ENCODE assay signal across 19 cellular contexts in genomic region chr17:50144346-50144745, GRCh38. TPM values are rescaled to one million over a fixed set of nuclear protein-coding genes. Genes with fewer than 3 reads are reported as not detected.
DNase-seq lines count a peak whose midpoint lies in the region; ATAC-seq and TF ChIP-seq lines count a peak whose summit lies in the region.
"Had no signal": no experiment of that assay in that cellular context is flagged by ENCODE, and none has a peak within 500 bp of the region (broad histone marks: within the 10 kb centered on the region; RNA-seq: fewer than 3 reads in every experiment).

No MANE protein-coding gene starts in this region.

- H3K27ac Mint-ChIP-seq in MCF 10A (ENCODE audit: low read depth, unreplicated experiment) (peak overlapping the region; percentile 31), T-helper 17 cell (peak overlapping the region; percentile 91)
- H3K27ac Mint-ChIP-seq in dendritic cell treated with granulocyte-macrophage colony-stimulating factor and Interleukin-4, amounts not matched to agents 40 ng/mL and 50 ng/mL, for 4 days = peak overlapping the region; percentile 55

- H3K4me1 Mint-ChIP-seq in MCF 10A (ENCODE audit: insufficient read depth, unreplicated experiment) (peaks cover 38% of the 10 kb centered on the region), T-helper 17 cell (peaks cover 80% of the 10 kb centered on the region)
- H3K4me1 Mint-ChIP-seq in dendritic cell treated with granulocyte-macrophage colony-stimulating factor and Interleukin-4, amounts not matched to agents 40 ng/mL and 50 ng/mL, for 4 days (ENCODE audit: low read depth) = peaks cover 83% of the 10 kb centered on the region

- peaks cover 43% of the 10 kb centered on the region for H3K36me3 Mint-ChIP-seq in MCF 10A (ENCODE audit: insufficient read depth, unreplicated experiment)
- H3K36me3 Mint-ChIP-seq in T-helper 17 cell (ENCODE audit: low read depth) = peaks cover 21% of the 10 kb centered on the region
- peaks cover 100% of the 10 kb centered on the region for H3K36me3 Mint-ChIP-seq in dendritic cell treated with granulocyte-macrophage colony-stimulating factor and Interleukin-4, amounts not matched to agents 40 ng/mL and 50 ng/mL, for 4 days (ENCODE audit: low read depth)

- H3K9ac ChIP-seq in mammary epithelial cell (ENCODE audit: insufficient read depth, low read length) (no peak overlapping the region), subcutaneous abdominal adipose tissue (ENCODE audit: low read length in 5 of 5) (no peak overlapping the region)
- H3K9ac ChIP-seq: parathyroid adenoma had no signal

- H4K20me1 ChIP-seq in mammary epithelial cell (ENCODE audit: insufficient read depth, low read length) = no peaks in the 10 kb centered on the region

- H2AFZ ChIP-seq in mammary epithelial cell (ENCODE audit: low read depth, low read length) = no peak overlapping the region
- H2AFZ ChIP-seq: parathyroid adenoma had no signal

- dilution Hi-C loops in mammary epithelial cell (cut with HindIII; ENCODE audit: low sequenced_read_pairs) = no loop called here

- DNase-seq in MCF 10A (ENCODE audit: unreplicated experiment) (no peak), mammary epithelial cell (no peak), T-helper 17 cell (no peak), NCI-H1930 (lab: John Stamatoyannopoulos, UW) (no peak), EL (no peak)
- DNase-seq: activated CD4-positive, alpha-beta T cell treated with anti-CD3 and anti-CD28 coated beads, Interleukin-2, amount 50 U/mL, for 1 hour; activated gamma-delta T cell treated with Interleukin-2 at 50 U/mL for 16 hours; islet precursor cell; Kasumi-1; NCI-H187; NCI-H524 had no signal

- no peak overlapping the region for H3K4me3 Mint-ChIP-seq in MCF 10A (ENCODE audit: unreplicated experiment)
- H3K4me3 Mint-ChIP-seq in T-helper 17 cell = peak overlapping the region; percentile 67
- no peak overlapping the region for H3K4me3 Mint-ChIP-seq in dendritic cell treated with granulocyte-macrophage colony-stimulating factor and Interleukin-4, amounts not matched to agents 40 ng/mL and 50 ng/mL, for 4 days

- POLR2A ChIA-PET in MCF 10A (lab: Yijun Ruan, JAX) = no interaction called here

- in situ Hi-C loops in mammary epithelial cell (cut with MboI; ENCODE audit: low sequenced_read_pairs in 2 of 2) = no loop called here

- no peak for TF ChIP-seq CTCF in MCF 10A (IDR thresholded peaks at IDR 0.05; ENCODE audit: unreplicated experiment)
- no peak for TF ChIP-seq CTCF in mammary epithelial cell (conservative IDR thresholded peaks at IDR 0.05 in 1 of 2, IDR thresholded peaks at IDR 0.05 in 1 of 2; ENCODE audit: extremely low read depth in 1 of 2, insufficient read depth in 1 of 2, low read depth in 1 of 2, low read length in 2 of 2)

- H3K36me3 ChIP-seq in mammary epithelial cell (ENCODE audit: insufficient read depth, low read length) (peaks cover 26% of the 10 kb centered on the region), subcutaneous abdominal adipose tissue (ENCODE audit: control insufficient read depth in 5 of 5, insufficient read depth in 5 of 5, low read length in 5 of 5) (peaks cover 0 to 63% (median 55%) of the 10 kb centered on the region in 5 donors)

- no peaks in the 10 kb centered on the region for H3K9me3 Mint-ChIP-seq in MCF 10A (ENCODE audit: unreplicated experiment)
- peaks cover 7% of the 10 kb centered on the region for H3K9me3 Mint-ChIP-seq in dendritic cell treated with granulocyte-macrophage colony-stimulating factor and Interleukin-4, amounts not matched to agents 40 ng/mL and 50 ng/mL, for 4 days

- peaks cover 42% of the 10 kb centered on the region for H3K79me2 ChIP-seq in mammary epithelial cell (ENCODE audit: insufficient read depth, low read length)

- intact Hi-C loops in MCF 10A (cut with micrococcal nuclease) (no loop called here), mammary epithelial cell (cut with micrococcal nuclease) (no loop called here)
- intact Hi-C loops in dendritic cell treated with granulocyte-macrophage colony-stimulating factor and Interleukin-4, amounts not matched to agents 40 ng/mL and 50 ng/mL, for 4 days (cut with micrococcal nuclease) = no loop called here

- H3K9me3 ChIP-seq in mammary epithelial cell (replicated peaks; ENCODE audit: insufficient read depth, low read length) = peaks cover 2% of the 10 kb centered on the region
- H3K9me3 ChIP-seq in T-helper 17 cell (ENCODE audit: control insufficient read depth, low read length, poor library complexity, severe bottlenecking) = no peaks in the 10 kb centered on the region
- no peaks in the 10 kb centered on the region for H3K9me3 ChIP-seq in subcutaneous abdominal adipose tissue (ENCODE audit: control insufficient read depth in 5 of 5, low read length in 5 of 5)

- H3K4me2 ChIP-seq in mammary epithelial cell (ENCODE audit: insufficient read depth, low read depth, low read length) = no peak overlapping the region
- H3K4me2 ChIP-seq: smooth muscle cell had no signal

- H3K4me3 ChIP-seq in mammary epithelial cell (replicated peaks in 1 of 3; ENCODE audit: insufficient read depth in 1 of 3, low read depth in 2 of 3, low read length in 3 of 3) = no peak overlapping the region
- no peak overlapping the region for H3K4me3 ChIP-seq in subcutaneous abdominal adipose tissue (ENCODE audit: low read depth in 1 of 5, low read length in 5 of 5)
- H3K4me3 ChIP-seq: smooth muscle cell had no signal

- H3K4me1 ChIP-seq in mammary epithelial cell (ENCODE audit: insufficient read depth, low read length) = peaks cover 22% of the 10 kb centered on the region
- H3K4me1 ChIP-seq in subcutaneous abdominal adipose tissue (ENCODE audit: control insufficient read depth in 5 of 5, insufficient read depth in 5 of 5, low read length in 5 of 5) = peaks cover 13 to 87% (median 68%) of the 10 kb centered on the region in 5 donors

- H3K27me3 ChIP-seq in mammary epithelial cell (ENCODE audit: insufficient read depth, low read length) = no peaks in the 10 kb centered on the region
- H3K27me3 ChIP-seq in subcutaneous abdominal adipose tissue (ENCODE audit: control insufficient read depth in 5 of 5, insufficient read depth in 4 of 5, low read length in 5 of 5) = no peaks in the 10 kb centered on the region

- CTCF ChIA-PET in MCF 10A (lab: Yijun Ruan, JAX) (interaction anchor here (0.8 to 2.1 kb wide), 3 partner anchors 37 to 152 kb away, joined by 3 to 10 read pairs (median 7); no protein-coding TSS in a partner anchor), mammary epithelial cell (lab: Charles Lee; ENCODE audit: low non-redundant PET) (no interaction called here)

- BruUV-seq in MCF 10A (replicated peaks; lab: Mats Ljungman, UMichigan) (no TSS peak), mammary epithelial cell (replicated peaks; lab: Mats Ljungman, UMichigan) (no TSS peak)

- 78% methylated on average over 6 of the region's 6 CpGs for WGBS in mammary epithelial cell (ENCODE audit: low coverage, missing lambda C conversion rate)

- H3K27me3 Mint-ChIP-seq in MCF 10A (ENCODE audit: insufficient read depth, unreplicated experiment) (no peaks in the 10 kb centered on the region), T-helper 17 cell (no peaks in the 10 kb centered on the region)
- H3K27me3 Mint-ChIP-seq in dendritic cell treated with granulocyte-macrophage colony-stimulating factor and Interleukin-4, amounts not matched to agents 40 ng/mL and 50 ng/mL, for 4 days = no peaks in the 10 kb centered on the region

- H3K27ac ChIP-seq in mammary epithelial cell (ENCODE audit: insufficient read depth, low read depth, low read length) (no peak overlapping the region), subcutaneous abdominal adipose tissue (ENCODE audit: low read depth, low read length) (peak overlapping the region; percentile 17)
- H3K27ac ChIP-seq: HL-60, parathyroid adenoma had no signal

- no peak for ATAC-seq in T-helper 17 cell
- no peak for ATAC-seq in GM21367 (IDR thresholded peaks at IDR 0.05; ENCODE audit: unreplicated experiment)

RNA-seq across cellular contexts. Expression of gene PPP1R9B, which starts 6.1 kb away (rescaled TPM):
- total RNA-seq in MCF 10A (2022) (33.4 and 34.8 TPM in 2 replicates), mammary epithelial cell (10 to 100 TPM; 19.5 to 46.7 TPM), T-helper 17 cell (100 to 1,000 TPM in 1 of 2 donors, 10 to 100 TPM in 1; 82.9 to 111 TPM)
- polyA plus RNA-seq in mammary epithelial cell = 13.7 TPM
- polyA minus RNA-seq in mammary epithelial cell = 19.9 TPM

RNA-seq across cellular contexts. Expression of gene SAMD14, which starts 14.4 kb away (rescaled TPM):
- total RNA-seq in MCF 10A (2022) (0.09 TPM in 1 of 2 replicates, not detected in the other), mammary epithelial cell (under 1 TPM; 0.12 to 0.33 TPM), T-helper 17 cell (1 to 10 TPM; 1.7 to 5.8 TPM)
- polyA plus RNA-seq in mammary epithelial cell = 0.05 TPM
- polyA minus RNA-seq in mammary epithelial cell = 0.98 TPM

RNA-seq across cellular contexts. Expression of gene SGCA, which starts 21.5 kb away (rescaled TPM):
- total RNA-seq in MCF 10A (2022) = not detected in 2 replicates
- total RNA-seq in mammary epithelial cell = not detected
- not detected for polyA plus RNA-seq in mammary epithelial cell
- not detected for polyA minus RNA-seq in mammary epithelial cell
- total RNA-seq in T-helper 17 cell = not detected
- total RNA-seq: glomerular endothelial cell, mononuclear cell, smooth muscle cell had no signal

RNA-seq across cellular contexts. Expression of gene PDK2, which starts 49.2 kb away (rescaled TPM):
- total RNA-seq in MCF 10A (2022) (9.9 and 11.2 TPM in 2 replicates), mammary epithelial cell (10 to 100 TPM; 18.2 to 24.8 TPM), T-helper 17 cell (10 to 100 TPM; 19.9 to 20.9 TPM)
- polyA plus RNA-seq in mammary epithelial cell = 7.7 TPM
- 13.5 TPM for polyA minus RNA-seq in mammary epithelial cell

RNA-seq across cellular contexts. Expression of gene COL1A1, which starts 57.1 kb away (rescaled TPM):
- total RNA-seq in MCF 10A (2022) (3.4 and 4.5 TPM in 2 replicates), mammary epithelial cell (10 to 100 TPM in 1 of 2 donors, 1 to 10 TPM in 1; 9.2 to 14.2 TPM), T-helper 17 cell (10 to 100 TPM; 15.4 to 16.6 TPM)
- 1.8 TPM for polyA plus RNA-seq in mammary epithelial cell
- 11.4 TPM for polyA minus RNA-seq in mammary epithelial cell

Comparison
In these comparisons a context has a peak if more than half of its experiments do, and no peak if none do; other contexts are left out.
1. H3K27ac Mint-ChIP-seq: peak in every context shown above with its lines; median percentile 91 in T-helper 17 cell; 55 in dendritic cell treated with granulocyte-macrophage colony-stimulating factor and Interleukin-4, amounts not matched to agents 40 ng/mL and 50 ng/mL, for 4 days; 31 in MCF 10A.